Comparison of ENCODE assay signal across 2 cellular contexts in genomic region chr6:1242021-1242420, GRCh38.
TF ChIP-seq lines count a peak whose summit lies in the region.

No MANE protein-coding gene starts in this region.

TF ChIP-seq in GM23338, 12 proteins besides CTCF, POLR2A, EP300 and RAD21:
- TF ChIP-seq ZNF331 (CRISPR knock-in tag; IDR thresholded peaks at IDR 0.05; ENCODE audit: low read depth): no peak
- no peak for TF ChIP-seq STAT1 (IDR thresholded peaks at IDR 0.05; ENCODE audit: unreplicated experiment)
- TF ChIP-seq POLR2AphosphoS5 (IDR thresholded peaks at IDR 0.05; ENCODE audit: low read depth): no peak
- no peak for TF ChIP-seq JUNB (IDR thresholded peaks at IDR 0.05; ENCODE audit: unreplicated experiment)
- no peak for TF ChIP-seq EZH2phosphoT487 (IDR thresholded peaks at IDR 0.05; ENCODE audit: unreplicated experiment)
- TF ChIP-seq ZNF114 (CRISPR knock-in tag; IDR thresholded peaks at IDR 0.05): no peak
- TF ChIP-seq EZH2 (IDR thresholded peaks at IDR 0.05; ENCODE audit: low read depth, unreplicated experiment): no peak
- TF ChIP-seq REST (IDR thresholded peaks at IDR 0.05; ENCODE audit: unreplicated experiment): no peak
- no peak for TF ChIP-seq NANOG (IDR thresholded peaks at IDR 0.05; ENCODE audit: borderline replicate concordance)
- TF ChIP-seq, protein P1, sequence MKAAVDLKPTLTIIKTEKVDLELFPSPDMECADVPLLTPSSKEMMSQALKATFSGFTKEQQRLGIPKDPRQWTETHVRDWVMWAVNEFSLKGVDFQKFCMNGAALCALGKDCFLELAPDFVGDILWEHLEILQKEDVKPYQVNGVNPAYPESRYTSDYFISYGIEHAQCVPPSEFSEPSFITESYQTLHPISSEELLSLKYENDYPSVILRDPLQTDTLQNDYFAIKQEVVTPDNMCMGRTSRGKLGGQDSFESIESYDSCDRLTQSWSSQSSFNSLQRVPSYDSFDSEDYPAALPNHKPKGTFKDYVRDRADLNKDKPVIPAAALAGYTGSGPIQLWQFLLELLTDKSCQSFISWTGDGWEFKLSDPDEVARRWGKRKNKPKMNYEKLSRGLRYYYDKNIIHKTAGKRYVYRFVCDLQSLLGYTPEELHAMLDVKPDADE (IDR thresholded peaks at IDR 0.05): no peak
- TF ChIP-seq ZNF462 (CRISPR knock-in tag; IDR thresholded peaks at IDR 0.05): no peak
- no peak for TF ChIP-seq CREB1 (CRISPR knock-in tag; IDR thresholded peaks at IDR 0.05; ENCODE audit: low read depth)
TF ChIP-seq in GM23338: peak in this region for 0.

TF ChIP-seq in H1, 55 proteins besides CTCF, POLR2A, EP300 and RAD21:
- TF ChIP-seq, protein P2, sequence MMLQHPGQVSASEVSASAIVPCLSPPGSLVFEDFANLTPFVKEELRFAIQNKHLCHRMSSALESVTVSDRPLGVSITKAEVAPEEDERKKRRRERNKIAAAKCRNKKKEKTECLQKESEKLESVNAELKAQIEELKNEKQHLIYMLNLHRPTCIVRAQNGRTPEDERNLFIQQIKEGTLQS (IDR thresholded peaks at IDR 0.05; ENCODE audit: insufficient read depth, low read depth, low read length): no peak
- TF ChIP-seq RNF2 (IDR thresholded peaks at IDR 0.05; ENCODE audit: borderline replicate concordance, low read depth, low read length, missing control alignments, poor library complexity, severe bottlenecking): no peak
- no peak for TF ChIP-seq CTBP2 (IDR thresholded peaks at IDR 0.05; ENCODE audit: borderline replicate concordance, insufficient read depth, insufficient read length, low read length)
- TF ChIP-seq SUZ12 (IDR thresholded peaks at IDR 0.05; ENCODE audit: low read length): no peak
- TF ChIP-seq BRCA1 (IDR thresholded peaks at IDR 0.05; ENCODE audit: low read depth, low read length): no peak
- TF ChIP-seq, protein P3, sequence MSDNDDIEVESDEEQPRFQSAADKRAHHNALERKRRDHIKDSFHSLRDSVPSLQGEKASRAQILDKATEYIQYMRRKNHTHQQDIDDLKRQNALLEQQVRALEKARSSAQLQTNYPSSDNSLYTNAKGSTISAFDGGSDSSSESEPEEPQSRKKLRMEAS (IDR thresholded peaks at IDR 0.05): no peak
- no peak for TF ChIP-seq GABPA (IDR thresholded peaks at IDR 0.05; ENCODE audit: borderline replicate concordance, insufficient read depth, low read length)
- TF ChIP-seq RBBP5 (IDR thresholded peaks at IDR 0.05; ENCODE audit: borderline replicate concordance, low read depth, low read length): no peak
- TF ChIP-seq TCF12 (IDR thresholded peaks at IDR 0.05; ENCODE audit: low read depth, low read length): no peak
- no peak for TF ChIP-seq SIRT6 (IDR thresholded peaks at IDR 0.05; ENCODE audit: low read length)
- TF ChIP-seq RXRA (IDR thresholded peaks at IDR 0.05; ENCODE audit: insufficient read depth, low read depth, low read length): no peak
- TF ChIP-seq POLR2AphosphoS5 (IDR thresholded peaks at IDR 0.05; ENCODE audit: low read depth, low read length): no peak
- TF ChIP-seq SIX5 (IDR thresholded peaks at IDR 0.05; ENCODE audit: low read depth, low read length): no peak
- TF ChIP-seq USF2 (IDR thresholded peaks at IDR 0.05; ENCODE audit: low read length): no peak
- TF ChIP-seq, protein P4, sequence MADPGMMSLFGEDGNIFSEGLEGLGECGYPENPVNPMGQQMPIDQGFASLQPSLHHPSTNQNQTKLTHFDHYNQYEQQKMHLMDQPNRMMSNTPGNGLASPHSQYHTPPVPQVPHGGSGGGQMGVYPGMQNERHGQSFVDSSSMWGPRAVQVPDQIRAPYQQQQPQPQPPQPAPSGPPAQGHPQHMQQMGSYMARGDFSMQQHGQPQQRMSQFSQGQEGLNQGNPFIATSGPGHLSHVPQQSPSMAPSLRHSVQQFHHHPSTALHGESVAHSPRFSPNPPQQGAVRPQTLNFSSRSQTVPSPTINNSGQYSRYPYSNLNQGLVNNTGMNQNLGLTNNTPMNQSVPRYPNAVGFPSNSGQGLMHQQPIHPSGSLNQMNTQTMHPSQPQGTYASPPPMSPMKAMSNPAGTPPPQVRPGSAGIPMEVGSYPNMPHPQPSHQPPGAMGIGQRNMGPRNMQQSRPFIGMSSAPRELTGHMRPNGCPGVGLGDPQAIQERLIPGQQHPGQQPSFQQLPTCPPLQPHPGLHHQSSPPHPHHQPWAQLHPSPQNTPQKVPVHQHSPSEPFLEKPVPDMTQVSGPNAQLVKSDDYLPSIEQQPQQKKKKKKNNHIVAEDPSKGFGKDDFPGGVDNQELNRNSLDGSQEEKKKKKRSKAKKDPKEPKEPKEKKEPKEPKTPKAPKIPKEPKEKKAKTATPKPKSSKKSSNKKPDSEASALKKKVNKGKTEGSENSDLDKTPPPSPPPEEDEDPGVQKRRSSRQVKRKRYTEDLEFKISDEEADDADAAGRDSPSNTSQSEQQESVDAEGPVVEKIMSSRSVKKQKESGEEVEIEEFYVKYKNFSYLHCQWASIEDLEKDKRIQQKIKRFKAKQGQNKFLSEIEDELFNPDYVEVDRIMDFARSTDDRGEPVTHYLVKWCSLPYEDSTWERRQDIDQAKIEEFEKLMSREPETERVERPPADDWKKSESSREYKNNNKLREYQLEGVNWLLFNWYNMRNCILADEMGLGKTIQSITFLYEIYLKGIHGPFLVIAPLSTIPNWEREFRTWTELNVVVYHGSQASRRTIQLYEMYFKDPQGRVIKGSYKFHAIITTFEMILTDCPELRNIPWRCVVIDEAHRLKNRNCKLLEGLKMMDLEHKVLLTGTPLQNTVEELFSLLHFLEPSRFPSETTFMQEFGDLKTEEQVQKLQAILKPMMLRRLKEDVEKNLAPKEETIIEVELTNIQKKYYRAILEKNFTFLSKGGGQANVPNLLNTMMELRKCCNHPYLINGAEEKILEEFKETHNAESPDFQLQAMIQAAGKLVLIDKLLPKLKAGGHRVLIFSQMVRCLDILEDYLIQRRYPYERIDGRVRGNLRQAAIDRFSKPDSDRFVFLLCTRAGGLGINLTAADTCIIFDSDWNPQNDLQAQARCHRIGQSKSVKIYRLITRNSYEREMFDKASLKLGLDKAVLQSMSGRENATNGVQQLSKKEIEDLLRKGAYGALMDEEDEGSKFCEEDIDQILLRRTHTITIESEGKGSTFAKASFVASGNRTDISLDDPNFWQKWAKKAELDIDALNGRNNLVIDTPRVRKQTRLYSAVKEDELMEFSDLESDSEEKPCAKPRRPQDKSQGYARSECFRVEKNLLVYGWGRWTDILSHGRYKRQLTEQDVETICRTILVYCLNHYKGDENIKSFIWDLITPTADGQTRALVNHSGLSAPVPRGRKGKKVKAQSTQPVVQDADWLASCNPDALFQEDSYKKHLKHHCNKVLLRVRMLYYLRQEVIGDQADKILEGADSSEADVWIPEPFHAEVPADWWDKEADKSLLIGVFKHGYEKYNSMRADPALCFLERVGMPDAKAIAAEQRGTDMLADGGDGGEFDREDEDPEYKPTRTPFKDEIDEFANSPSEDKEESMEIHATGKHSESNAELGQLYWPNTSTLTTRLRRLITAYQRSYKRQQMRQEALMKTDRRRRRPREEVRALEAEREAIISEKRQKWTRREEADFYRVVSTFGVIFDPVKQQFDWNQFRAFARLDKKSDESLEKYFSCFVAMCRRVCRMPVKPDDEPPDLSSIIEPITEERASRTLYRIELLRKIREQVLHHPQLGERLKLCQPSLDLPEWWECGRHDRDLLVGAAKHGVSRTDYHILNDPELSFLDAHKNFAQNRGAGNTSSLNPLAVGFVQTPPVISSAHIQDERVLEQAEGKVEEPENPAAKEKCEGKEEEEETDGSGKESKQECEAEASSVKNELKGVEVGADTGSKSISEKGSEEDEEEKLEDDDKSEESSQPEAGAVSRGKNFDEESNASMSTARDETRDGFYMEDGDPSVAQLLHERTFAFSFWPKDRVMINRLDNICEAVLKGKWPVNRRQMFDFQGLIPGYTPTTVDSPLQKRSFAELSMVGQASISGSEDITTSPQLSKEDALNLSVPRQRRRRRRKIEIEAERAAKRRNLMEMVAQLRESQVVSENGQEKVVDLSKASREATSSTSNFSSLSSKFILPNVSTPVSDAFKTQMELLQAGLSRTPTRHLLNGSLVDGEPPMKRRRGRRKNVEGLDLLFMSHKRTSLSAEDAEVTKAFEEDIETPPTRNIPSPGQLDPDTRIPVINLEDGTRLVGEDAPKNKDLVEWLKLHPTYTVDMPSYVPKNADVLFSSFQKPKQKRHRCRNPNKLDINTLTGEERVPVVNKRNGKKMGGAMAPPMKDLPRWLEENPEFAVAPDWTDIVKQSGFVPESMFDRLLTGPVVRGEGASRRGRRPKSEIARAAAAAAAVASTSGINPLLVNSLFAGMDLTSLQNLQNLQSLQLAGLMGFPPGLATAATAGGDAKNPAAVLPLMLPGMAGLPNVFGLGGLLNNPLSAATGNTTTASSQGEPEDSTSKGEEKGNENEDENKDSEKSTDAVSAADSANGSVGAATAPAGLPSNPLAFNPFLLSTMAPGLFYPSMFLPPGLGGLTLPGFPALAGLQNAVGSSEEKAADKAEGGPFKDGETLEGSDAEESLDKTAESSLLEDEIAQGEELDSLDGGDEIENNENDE (IDR thresholded peaks at IDR 0.05; ENCODE audit: insufficient replicate concordance, low read length): no peak
- TF ChIP-seq EZH2 (IDR thresholded peaks at IDR 0.05; ENCODE audit: low read depth, low read length, severe bottlenecking): no peak
